27 cellular contexts compared by ENCODE assay signal in the genomic region with DNA sequence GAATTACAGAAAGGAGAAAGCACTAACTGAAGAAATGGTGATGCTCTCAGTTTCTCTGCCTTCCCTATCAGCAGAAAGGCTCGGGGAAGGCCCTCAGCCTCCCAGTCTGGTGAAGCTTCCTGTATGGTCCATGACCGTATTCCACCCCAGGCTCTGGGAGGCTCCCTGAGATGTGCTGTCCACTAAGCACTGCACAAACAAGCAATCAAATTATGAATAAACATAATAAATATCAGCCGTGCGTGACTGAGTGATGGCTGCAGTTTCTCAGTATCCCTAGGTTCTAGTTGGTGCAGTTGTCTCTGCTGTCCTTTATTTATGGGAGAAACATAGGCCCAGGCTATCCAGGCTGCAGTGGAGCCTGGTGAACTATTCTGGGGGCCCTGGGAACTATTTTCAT. TPM values are rescaled to one million over a fixed set of nuclear protein-coding genes. Genes with fewer than 3 reads are reported as not detected.
A peak's percentile ranks its signal among the peaks of the same experiment; 100 is the strongest.
DNase-seq lines count a peak whose midpoint lies in the region; ATAC-seq and TF ChIP-seq lines count a peak whose summit lies in the region.
"Had no signal": no experiment of that assay in that cellular context is flagged by ENCODE, and none has a peak within 500 bp of the region (broad histone marks: within the 10 kb centered on the region; RNA-seq: fewer than 3 reads in every experiment).

No MANE protein-coding gene starts in this region.

- peaks cover 36% of the 10 kb centered on the region for H3K36me3 Mint-ChIP-seq in T-helper 1 cell treated with Interleukin-12 subunit alpha and Interleukin-12 subunit beta and Interleukin-4 antibody, amounts not matched to agents 30 μg/mL and 1 μg/mL, for 36 hours (ENCODE audit: low read depth)
- H3K36me3 Mint-ChIP-seq in nephron (ENCODE audit: low read depth) = peaks cover 48% of the 10 kb centered on the region

- H3K27ac ChIP-seq in 22Rv1 (peak overlapping the region; percentile 68), PC-3 (ENCODE audit: low read length) (no peak overlapping the region), upper lobe of left lung (no peak overlapping the region)
- H3K27ac ChIP-seq: BLaER1, HL-60, KMS-11, PC-9 had no signal

- POLR2A ChIA-PET in PC-3 (lab: Charles Lee; ENCODE audit: unreplicated experiment) = no interaction called here

- H3K27me3 ChIP-seq in PC-3 (ENCODE audit: low read length) (no peaks in the 10 kb centered on the region), upper lobe of left lung (no peaks in the 10 kb centered on the region)
- H3K27me3 ChIP-seq: BLaER1 had no signal

- no peak overlapping the region for H3K4me3 Mint-ChIP-seq in T-helper 1 cell treated with Interleukin-12 subunit alpha and Interleukin-12 subunit beta and Interleukin-4 antibody, amounts not matched to agents 30 μg/mL and 1 μg/mL, for 36 hours
- H3K4me3 Mint-ChIP-seq in nephron = peak overlapping the region in 2 of 3 experiments; percentile 66 to 69

- H2AFZ ChIP-seq in PC-3 (ENCODE audit: low read length) = no peak overlapping the region
- H2AFZ ChIP-seq: PC-9 had no signal

- DNase-seq in T-helper 1 cell (no peak), PC-3 (no peak), upper lobe of left lung (no peak)
- DNase-seq: Caco-2, DND-41, NCI-H1048, NCI-H1417 treated with DMSO at 0.1 percent for 48 hours, NCI-H1694 treated with DMSO at 0.1 percent for 48 hours, NCI-H2081, NCI-H2171, NCI-H345, NCI-H510A treated with DMSO at 0.1 percent for 48 hours, PC-9, SHP77 had no signal

- peaks cover 29% of the 10 kb centered on the region for H3K79me2 ChIP-seq in PC-3 (ENCODE audit: low read length)

- CTCF ChIA-PET in PC-3 (lab: Charles Lee) = no interaction called here

- no peak for TF ChIP-seq POLR2A in upper lobe of left lung (IDR thresholded peaks at IDR 0.05)

- no peak for TF ChIP-seq EP300 in upper lobe of left lung (IDR thresholded peaks at IDR 0.05)

- H3K9me3 Mint-ChIP-seq in T-helper 1 cell treated with Interleukin-12 subunit alpha and Interleukin-12 subunit beta and Interleukin-4 antibody, amounts not matched to agents 30 μg/mL and 1 μg/mL, for 36 hours = no peaks in the 10 kb centered on the region
- no peaks in the 10 kb centered on the region for H3K9me3 Mint-ChIP-seq in nephron
- H3K9me3 Mint-ChIP-seq: CD4-positive, alpha-beta memory T cell; IgD-negative memory B cell had no signal

- no peaks in the 10 kb centered on the region for H3F3A ChIP-seq in PC-3 (ENCODE audit: low read length, unreplicated experiment)

- peaks cover 24% of the 10 kb centered on the region for H3K4me1 Mint-ChIP-seq in T-helper 1 cell treated with Interleukin-12 subunit alpha and Interleukin-12 subunit beta and Interleukin-4 antibody, amounts not matched to agents 30 μg/mL and 1 μg/mL, for 36 hours (ENCODE audit: low read depth)
- H3K4me1 Mint-ChIP-seq in nephron = peaks cover 31% of the 10 kb centered on the region

- peak; percentile 16 for ATAC-seq in PC-3
- no peak for ATAC-seq in upper lobe of left lung (ENCODE audit: low FRiP score in 2 of 2)
- ATAC-seq in HG03280 (IDR thresholded peaks at IDR 0.05; ENCODE audit: unreplicated experiment) = no peak
- ATAC-seq in GM19467 (IDR thresholded peaks at IDR 0.05; ENCODE audit: unreplicated experiment) = no peak
- ATAC-seq: HCT116 had no signal

- no peak overlapping the region for H3K9ac ChIP-seq in PC-3 (ENCODE audit: low read length)
- H3K9ac ChIP-seq: BLaER1, KMS-11 had no signal

- H3K27me3 Mint-ChIP-seq in T-helper 1 cell treated with Interleukin-12 subunit alpha and Interleukin-12 subunit beta and Interleukin-4 antibody, amounts not matched to agents 30 μg/mL and 1 μg/mL, for 36 hours (ENCODE audit: low read depth) = no peaks in the 10 kb centered on the region
- H3K27me3 Mint-ChIP-seq in nephron (ENCODE audit: low read depth) = no peaks in the 10 kb centered on the region
- H3K27me3 Mint-ChIP-seq: CD4-positive, alpha-beta memory T cell; IgD-negative memory B cell had no signal

- H4K20me1 ChIP-seq in PC-3 (ENCODE audit: low read length) = no peaks in the 10 kb centered on the region

- no peak for TF ChIP-seq CTCF in 22Rv1 (IDR thresholded peaks at IDR 0.05)
- TF ChIP-seq CTCF in PC-3 (conservative IDR thresholded peaks at IDR 0.05; ENCODE audit: low read depth, low read length) = no peak
- TF ChIP-seq CTCF in nephron (IDR thresholded peaks at IDR 0.05; ENCODE audit: unreplicated experiment in 3 of 3) = no peak
- TF ChIP-seq CTCF in upper lobe of left lung (IDR thresholded peaks at IDR 0.05) = no peak

- H3K4me1 ChIP-seq in PC-3 (ENCODE audit: insufficient read depth, low read length) (peaks cover 10% of the 10 kb centered on the region), upper lobe of left lung (peaks cover 21 to 36% (median 29%) of the 10 kb centered on the region in 4 donors)

- intact Hi-C loops in PC-3 (cut with micrococcal nuclease) = no loop called here

- H3K9me3 ChIP-seq in PC-3 (ENCODE audit: low read length) (no peaks in the 10 kb centered on the region), upper lobe of left lung (no peaks in the 10 kb centered on the region)
- H3K9me3 ChIP-seq: BLaER1, Caco-2 had no signal

- BruUV-seq in PC-3 (replicated peaks; lab: Mats Ljungman, UMichigan) = no TSS peak

- peak overlapping the region; percentile 11 for H3K27ac Mint-ChIP-seq in T-helper 1 cell treated with Interleukin-12 subunit alpha and Interleukin-12 subunit beta and Interleukin-4 antibody, amounts not matched to agents 30 μg/mL and 1 μg/mL, for 36 hours
- H3K27ac Mint-ChIP-seq in nephron = no peak overlapping the region

- H3K4me3 ChIP-seq in PC-3 (ENCODE audit: low read length) (no peak overlapping the region), upper lobe of left lung (no peak overlapping the region)
- H3K4me3 ChIP-seq: BLaER1, PC-9 had no signal

- 89 to 94% methylated on average over 4 of the region's 4 CpGs for WGBS in upper lobe of left lung, 2 donors

- H3K9me2 ChIP-seq in PC-3 (replicated peaks; ENCODE audit: low read length) = no peaks in the 10 kb centered on the region

- H3K36me3 ChIP-seq in PC-3 (ENCODE audit: low read depth, low read length) (peaks cover 19% of the 10 kb centered on the region), upper lobe of left lung (peaks cover 13 to 64% (median 36%) of the 10 kb centered on the region in 4 donors)

- no peak overlapping the region for H3K4me2 ChIP-seq in PC-3 (ENCODE audit: low read length)
- H3K4me2 ChIP-seq: BLaER1, KMS-11, PC-9 had no signal

RNA-seq across cellular contexts. Expression of gene SMDT1, which starts 3.6 kb away (rescaled TPM):
- total RNA-seq in PC-3 (2014; rRNA removed) (17.5 and 18.3 TPM in 2 replicates), upper lobe of left lung (100 to 1,000 TPM in 1 of 6 donors, 10 to 100 TPM in 5; 11.2 to 135 (median 27.2) TPM)

RNA-seq across cellular contexts. Expression of gene NDUFA6, which starts 7.5 kb away (rescaled TPM):
- total RNA-seq in PC-3 (2014; rRNA removed) (91.5 and 118 TPM in 2 replicates), upper lobe of left lung (10 to 100 TPM in 5 of 6 donors, 1 to 10 TPM in 1; 7.3 to 51.4 (median 46.4) TPM)

RNA-seq across cellular contexts. Expression of gene PHETA2, which starts 9.1 kb away (rescaled TPM):
- total RNA-seq in PC-3 (2014; rRNA removed) (0.04 TPM in 1 of 2 replicates, not detected in the other), upper lobe of left lung (10 to 100 TPM in 5 of 6 donors, 1 to 10 TPM in 1; 7.3 to 18.5 (median 13.6) TPM)
- total RNA-seq: H4 had no signal

RNA-seq across cellular contexts. Expression of gene NAGA, which starts 12.5 kb away (rescaled TPM):
- total RNA-seq in PC-3 (2014; rRNA removed) (25.1 and 27.2 TPM in 2 replicates), upper lobe of left lung (10 to 100 TPM; 25.5 to 42.3 (median 34.4) TPM)

RNA-seq across cellular contexts. Expression of gene CYP2D6, which starts 47.5 kb away (rescaled TPM):
- total RNA-seq in PC-3 (2014; rRNA removed) (0.52 and 0.55 TPM in 2 replicates), upper lobe of left lung (1 to 10 TPM in 4 of 6 donors, under 1 TPM in 2; 0.46 to 4.2 (median 1.9) TPM)
- total RNA-seq: H4, RPMI7951 had no signal
